1 cellular context compared by ENCODE assay signal in genomic region chr2:168571061-168571460, GRCh38.
TF ChIP-seq lines count a peak whose summit lies in the region.

No MANE protein-coding gene starts in this region.

TF ChIP-seq in WTC11, 78 proteins besides CTCF, POLR2A, EP300 and RAD21 (continued from another document):
- TF ChIP-seq ZNF532 (CRISPR knock-in tag; IDR thresholded peaks at IDR 0.05; ENCODE audit: borderline replicate concordance) (no peak), ZBTB21 (CRISPR knock-in tag; IDR thresholded peaks at IDR 0.05; ENCODE audit: borderline replicate concordance) (no peak), PREB (CRISPR knock-in tag; IDR thresholded peaks at IDR 0.05; ENCODE audit: borderline replicate concordance) (no peak), GTF2I (CRISPR knock-in tag; conservative IDR thresholded peaks at IDR 0.05) (no peak), ZNF281 (CRISPR knock-in tag; IDR thresholded peaks at IDR 0.05) (no peak), MAX (CRISPR knock-in tag; IDR thresholded peaks at IDR 0.05) (no peak), USF2 (CRISPR knock-in tag; IDR thresholded peaks at IDR 0.05) (no peak), ZNF425 (CRISPR knock-in tag; conservative IDR thresholded peaks at IDR 0.05) (no peak), TP53 (CRISPR knock-in tag; IDR thresholded peaks at IDR 0.05) (no peak), ELF4 (CRISPR knock-in tag; IDR thresholded peaks at IDR 0.05; ENCODE audit: low read depth) (no peak), NFYB (CRISPR knock-in tag; conservative IDR thresholded peaks at IDR 0.05; ENCODE audit: low read depth) (no peak)
